28 cellular contexts compared by ENCODE assay signal in the genomic region with DNA sequence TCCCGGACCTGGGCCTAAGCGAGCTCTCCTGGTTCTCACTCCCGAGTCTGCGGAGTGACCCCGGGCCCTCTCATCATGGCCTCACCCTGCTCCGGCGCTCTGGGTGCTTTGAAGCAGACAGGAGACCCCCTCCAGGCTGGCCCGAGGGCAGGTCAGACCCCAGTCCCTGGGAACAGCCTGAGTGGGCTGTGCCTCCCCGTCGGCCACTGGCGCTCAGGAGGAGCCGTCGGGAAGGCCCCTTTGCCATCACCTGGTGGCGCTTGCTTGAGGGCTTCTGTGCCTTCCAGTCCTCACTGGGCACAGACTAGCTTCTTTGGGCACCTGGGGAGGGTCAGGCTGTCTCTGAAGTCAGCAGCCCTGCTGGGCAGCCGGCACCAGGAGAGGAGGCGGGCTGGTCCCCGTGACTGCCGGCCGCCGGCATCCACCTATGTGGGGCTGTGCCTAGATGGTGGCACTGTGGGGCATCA. TPM values are rescaled to one million over a fixed set of nuclear protein-coding genes. Genes with fewer than 3 reads are reported as not detected.
"Had no signal": no experiment of that assay in that cellular context is flagged by ENCODE, and none has a peak within 500 bp of the region (broad histone marks: within the 10 kb centered on the region; RNA-seq: fewer than 3 reads in every experiment).

No MANE protein-coding gene starts in this region.

- DNase-seq: activated CD4-positive, alpha-beta memory T cell treated with anti-CD3 and anti-CD28 coated beads, Interleukin-2, amount 10 ng/mL, durations not matched to agents 7 days and 5 days; activated CD4-positive, alpha-beta T cell treated with anti-CD3 and anti-CD28 coated beads for 1 hour; activated CD4-positive, alpha-beta T cell treated with anti-CD3 and anti-CD28 coated beads, Interleukin-2, amount 10 ng/mL, durations not matched to agents 7 days and 5 days; activated gamma-delta T cell treated with Interleukin-2 at 50 U/mL for 16 hours; activated naive CD4-positive, alpha-beta T cell treated with anti-CD3 and anti-CD28 coated beads, Interleukin-2, amount 50 U/mL, for 16 hours; activated T-cell treated with anti-CD3 and anti-CD28 coated beads, Interleukin-2, amount 50 U/mL, for 4 hours; amniotic stem cell; colonic mucosa; effector memory CD4-positive, alpha-beta T cell; immature natural killer cell; mesendoderm; natural killer cell; SK-N-SH; stimulated activated CD4-positive, alpha-beta T cell treated with anti-CD3 and anti-CD28 coated beads, Interleukin-1b, Interleukin-23, amount 100 ng/mL, for 48 hours; stimulated activated CD4-positive, alpha-beta T cell treated with anti-CD3 and anti-CD28 coated beads, Interleukin-4, amount 100 ng/mL, for 4 hours; stimulated activated CD8-positive, alpha-beta memory T cell treated with anti-CD3 and anti-CD28 coated beads, Interleukin-4, amount 100 ng/mL, for 48 hours; stimulated activated naive CD8-positive, alpha-beta T cell treated with anti-CD3 and anti-CD28 coated beads, Interleukin-15, amount 100 ng/mL, for 72 hours; SW 1271; T-helper 17 cell; T1000; tibial artery had no signal

- H3K9me3 ChIP-seq: breast epithelium, colonic mucosa, heart left ventricle, left lung, SK-N-SH, tibial artery had no signal

- H3K27ac ChIP-seq: breast epithelium, colonic mucosa, heart left ventricle, left lung, neural progenitor cell, tibial artery had no signal

- ATAC-seq: activated T-cell treated with anti-CD3 and anti-CD28 coated beads, Interleukin-2, amount 50 U/mL, for 4 hours; activated T-helper 17 cell treated with anti-CD3 and anti-CD28 coated beads, Interleukin-2, amount 50 U/mL, for 72 hours; heart left ventricle; left lung; natural killer cell; stimulated activated naive CD8-positive, alpha-beta T cell treated with anti-CD3 and anti-CD28 coated beads, Interleukin-15, amount 100 ng/mL, for 72 hours; T-helper 17 cell had no signal

- H3K36me3 ChIP-seq: breast epithelium, colonic mucosa, heart left ventricle, left lung, neural progenitor cell, tibial artery had no signal

- H3K4me1 ChIP-seq: breast epithelium, colonic mucosa, left lung had no signal

- H2AFZ ChIP-seq: neural progenitor cell had no signal

- H3K4me2 ChIP-seq: neural progenitor cell, SK-N-SH, smooth muscle cell had no signal

- H3K4me3 ChIP-seq: breast epithelium, colonic mucosa, heart left ventricle, left lung, lung, neural progenitor cell, smooth muscle cell, tibial artery had no signal

RNA-seq across cellular contexts. Expression of a gene that starts 6.7 kb away (rescaled TPM):
- total RNA-seq: activated CD4-positive, alpha-beta T cell treated with anti-CD3 and anti-CD28 coated beads, Interleukin-2, amount 10 ng/mL, durations not matched to agents 7 days and 5 days had no signal
